ENCODE assay signal across 11 cellular contexts in the genomic region with DNA sequence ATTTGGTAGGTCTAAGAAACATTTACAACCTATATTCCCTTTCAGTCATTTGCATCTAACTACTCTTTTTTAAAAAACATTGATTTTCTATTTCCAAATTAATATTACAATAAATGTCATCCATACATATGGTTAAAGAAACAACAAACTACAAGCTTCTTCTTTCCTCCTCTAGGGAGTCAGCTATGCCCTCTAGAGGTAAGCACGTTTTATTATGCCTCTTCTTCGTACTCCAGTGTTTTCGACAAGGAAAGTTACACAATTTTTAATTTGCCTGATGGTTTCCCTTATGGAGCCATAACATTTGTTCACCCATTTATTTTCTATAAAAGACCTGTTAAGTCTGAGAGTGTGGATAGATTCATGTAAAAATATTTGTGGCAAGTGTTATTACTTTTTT.
DNase-seq lines count a peak whose midpoint lies in the region; ATAC-seq, FAIRE-seq and TF ChIP-seq lines count a peak whose summit lies in the region.
"Had no signal": no experiment of that assay in that cellular context is flagged by ENCODE, and none has a peak within 500 bp of the region (broad histone marks: within the 10 kb centered on the region; RNA-seq: fewer than 3 reads in every experiment).

No MANE protein-coding gene starts in this region.

- CTCF ChIA-PET in CD4-positive, alpha-beta T cell (lab: Charles Lee) = no interaction called here

- ATAC-seq in CD4-positive, alpha-beta T cell (ENCODE audit: poor library complexity) = no peak

- POLR2A ChIA-PET in CD4-positive, alpha-beta T cell (lab: Charles Lee) = interaction anchor here (0.5 kb wide), 1 partner anchor 307 kb away, joined by 3 read pairs; no protein-coding TSS in a partner anchor

- H3K27ac ChIP-seq in CD4-positive, alpha-beta T cell (ENCODE audit: low read depth, low read length) = no peak overlapping the region
- H3K27ac ChIP-seq: SJSA1 had no signal

- DNase-seq in D341Med (ENCODE audit: low spot score) = peak; percentile 53
- peak; percentile 35 for DNase-seq in LNCaP clone FGC (ENCODE audit: low read depth)
- peak; percentile 6 for DNase-seq in SIG-M5 (lab: John Stamatoyannopoulos, UW)
- peak; percentile 20 for DNase-seq in iPS-NIHi7 (ENCODE audit: extremely low spot score)
- no peak for DNase-seq in RCC 7860 (ENCODE audit: low spot score)
- no peak for DNase-seq in GM19239 (ENCODE audit: insufficient read length, low spot score)
- DNase-seq in endothelial cell (ENCODE audit: low spot score) = no peak
- no peak for DNase-seq in CD4-positive, alpha-beta T cell
- DNase-seq: activated T-cell treated with anti-CD3 and anti-CD28 coated beads, Interleukin-2, amount 50 U/mL, for 48 hours; stimulated activated CD4-positive, alpha-beta T cell treated with anti-CD3 and anti-CD28 coated beads, Interleukin-15, amount 100 ng/mL, for 24 hours had no signal

- H3K4me1 Mint-ChIP-seq in endothelial cell (ENCODE audit: unreplicated experiment) = no peaks in the 10 kb centered on the region
- H3K4me1 Mint-ChIP-seq in CD4-positive, alpha-beta T cell (ENCODE audit: low read depth) = no peaks in the 10 kb centered on the region

- H3K4me3 Mint-ChIP-seq in endothelial cell (ENCODE audit: unreplicated experiment) = no peak overlapping the region
- no peak overlapping the region for H3K4me3 Mint-ChIP-seq in CD4-positive, alpha-beta T cell

- no peak overlapping the region for H3K4me3 ChIP-seq in LNCaP clone FGC (ENCODE audit: low read depth, low read length)
- H3K4me3 ChIP-seq: SJSA1 had no signal

- H3K36me3 Mint-ChIP-seq in endothelial cell (ENCODE audit: low read depth, unreplicated experiment) = no peaks in the 10 kb centered on the region
- no peaks in the 10 kb centered on the region for H3K36me3 Mint-ChIP-seq in CD4-positive, alpha-beta T cell (ENCODE audit: low read depth)

- H3K9me3 ChIP-seq in CD4-positive, alpha-beta T cell (ENCODE audit: control insufficient read depth, low read length) = no peaks in the 10 kb centered on the region

- FAIRE-seq in RCC 7860 (lab: Jason Lieb, UNC) = no peak
- no peak for FAIRE-seq in GM19239 (lab: Jason Lieb, UNC)

- H3K27me3 ChIP-seq in CD4-positive, alpha-beta T cell (ENCODE audit: control insufficient read depth, insufficient read depth, low read length) = no peaks in the 10 kb centered on the region
- H3K27me3 ChIP-seq: SJSA1 had no signal

- no peak overlapping the region for H3K27ac Mint-ChIP-seq in endothelial cell (ENCODE audit: unreplicated experiment)
- no peak overlapping the region for H3K27ac Mint-ChIP-seq in CD4-positive, alpha-beta T cell

- no peaks in the 10 kb centered on the region for H3K9me3 Mint-ChIP-seq in endothelial cell (ENCODE audit: unreplicated experiment)
- peaks cover 5% of the 10 kb centered on the region for H3K9me3 Mint-ChIP-seq in CD4-positive, alpha-beta T cell

- TF ChIP-seq CTCF in LNCaP clone FGC (IDR thresholded peaks at IDR 0.05; ENCODE audit: control insufficient read depth, extremely low read depth, insufficient read depth) (peak; percentile 75), endothelial cell (IDR thresholded peaks at IDR 0.05; ENCODE audit: unreplicated experiment) (no peak)
- no peak for TF ChIP-seq CTCF in CD4-positive, alpha-beta T cell (IDR thresholded peaks at IDR 0.05)

- no peaks in the 10 kb centered on the region for H3K27me3 Mint-ChIP-seq in endothelial cell (ENCODE audit: unreplicated experiment)
- no peaks in the 10 kb centered on the region for H3K27me3 Mint-ChIP-seq in CD4-positive, alpha-beta T cell

- intact Hi-C loops in CD4-positive, alpha-beta T cell (cut with DNase I, micrococcal nuclease) = no loop called here

Comparison
In these comparisons a context has a peak if more than half of its experiments do, and no peak if none do; other contexts are left out.
1. DNase-seq: peak in D341Med (single experiment), LNCaP clone FGC (single experiment), SIG-M5 (single experiment) and iPS-NIHi7 (single experiment); none in RCC 7860 (single experiment), GM19239 (single experiment), endothelial cell (single experiment) and CD4-positive, alpha-beta T cell (0 of 10).